In the genomic region with DNA sequence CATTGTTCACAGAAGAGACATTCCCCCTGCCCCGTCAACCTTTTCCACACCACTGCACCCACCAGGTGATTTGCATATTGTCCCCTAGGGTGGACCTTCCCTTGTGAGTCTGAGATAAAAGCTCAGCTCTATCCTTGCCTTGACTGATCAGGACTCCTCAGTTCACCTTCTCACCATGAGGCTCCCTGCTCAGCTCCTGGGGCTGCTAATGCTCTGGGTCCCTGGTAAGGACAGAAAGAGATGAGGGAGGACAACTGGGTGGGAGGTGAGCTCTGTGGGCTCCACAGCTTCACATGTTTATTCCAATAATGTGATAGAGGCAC, we compare ENCODE assay signal across 27 cellular contexts.
DNase-seq lines count a peak whose midpoint lies in the region; ATAC-seq, FAIRE-seq and TF ChIP-seq lines count a peak whose summit lies in the region.
"Had no signal": no experiment of that assay in that cellular context is flagged by ENCODE, and none has a peak within 500 bp of the region (broad histone marks: within the 10 kb centered on the region; RNA-seq: fewer than 3 reads in every experiment).

No MANE protein-coding gene starts in this region.

- no peaks in the 10 kb centered on the region for H3F3A ChIP-seq in GM23248 (ENCODE audit: insufficient read depth)

- 73% methylated on average over 1 of the region's 1 CpG for WGBS in prostate gland
- 30 to 43% methylated on average over 1 of the region's 1 CpG for WGBS in GM23248 (ENCODE audit: low coverage in 1 of 2, low lambda C conversion rate in 2 of 2, missing lambda C conversion rate in 2 of 2), 2 experiments

- H3K9me3 ChIP-seq in BLaER1: no peaks in the 10 kb centered on the region
- H3K9me3 ChIP-seq in OCI-LY7 (ENCODE audit: low read length): no peaks in the 10 kb centered on the region
- no peaks in the 10 kb centered on the region for H3K9me3 ChIP-seq in kidney (ENCODE audit: control insufficient read depth in 1 of 2, low read length in 2 of 2)
- H3K9me3 ChIP-seq in prostate gland: no peaks in the 10 kb centered on the region
- no peaks in the 10 kb centered on the region for H3K9me3 ChIP-seq in GM23248 (ENCODE audit: low read depth)
- H3K9me3 ChIP-seq: SK-N-SH had no signal

- TF ChIP-seq CTCF in GM10248 (IDR thresholded peaks at IDR 0.05; ENCODE audit: control extremely low read depth, extremely low read depth, low read depth, missing control alignments) (no peak), OCI-LY7 (conservative IDR thresholded peaks at IDR 0.05; ENCODE audit: low read length) (no peak), kidney (IDR thresholded peaks at IDR 0.05; ENCODE audit: borderline replicate concordance, extremely low read depth, insufficient read depth) (no peak), prostate gland (IDR thresholded peaks at IDR 0.05) (no peak)

- FAIRE-seq in kidney (lab: Jason Lieb, UNC): no peak
- FAIRE-seq: D721Med, GM12892, HTR-8/SVneo had no signal

- intact Hi-C loops in OCI-LY7 (cut with micrococcal nuclease; ENCODE audit: unreplicated experiment) (no loop called here), kidney (cut with DNase I) (no loop called here), prostate gland (cut with DNase I) (no loop called here)

- peak overlapping the region; percentile 92 for H3K4me2 ChIP-seq in BLaER1
- H3K4me2 ChIP-seq in OCI-LY7 (ENCODE audit: low read length): peak overlapping the region; percentile 40
- no peak overlapping the region for H3K4me2 ChIP-seq in GM23248 (ENCODE audit: unreplicated experiment)
- H3K4me2 ChIP-seq: SK-N-SH had no signal

- CTCF ChIA-PET in GM10248 (lab: Yijun Ruan, JAX): no interaction called here
- CTCF ChIA-PET in OCI-LY7 (lab: Charles Lee; ENCODE audit: unreplicated experiment): no interaction called here

- H3K36me3 ChIP-seq in BLaER1 (no peaks in the 10 kb centered on the region), OCI-LY7 (ENCODE audit: insufficient read depth, low read length) (no peaks in the 10 kb centered on the region), kidney (ENCODE audit: control insufficient read depth in 1 of 2, insufficient read depth in 2 of 2, low read length in 2 of 2) (no peaks in the 10 kb centered on the region), prostate gland (no peaks in the 10 kb centered on the region), GM23248 (ENCODE audit: low read depth) (no peaks in the 10 kb centered on the region)

- H3K4me3 ChIP-seq in BLaER1: no peak overlapping the region
- H3K4me3 ChIP-seq in OCI-LY7 (ENCODE audit: low read depth, low read length, poor library complexity, severe bottlenecking): no peak overlapping the region
- H3K4me3 ChIP-seq in kidney (ENCODE audit: low read length in 2 of 2): no peak overlapping the region
- no peak overlapping the region for H3K4me3 ChIP-seq in prostate gland
- no peak overlapping the region for H3K4me3 ChIP-seq in GM23248

- TF ChIP-seq POLR2A in prostate gland (IDR thresholded peaks at IDR 0.05): no peak

- H3K9ac ChIP-seq in BLaER1 (peak overlapping the region; percentile 22; the same call in 1 of the 2 replicates), kidney (ENCODE audit: low read length in 2 of 2) (no peak overlapping the region), GM23248 (no peak overlapping the region)
- H3K9ac ChIP-seq: SK-N-SH had no signal

- H3K27me3 ChIP-seq in BLaER1: no peaks in the 10 kb centered on the region
- no peaks in the 10 kb centered on the region for H3K27me3 ChIP-seq in prostate gland (replicated peaks; ENCODE audit: insufficient read depth)
- no peaks in the 10 kb centered on the region for H3K27me3 ChIP-seq in GM23248 (replicated peaks; ENCODE audit: insufficient read depth)

- in situ Hi-C loops in GM23248 (cut with MboI): no loop called here

- H3K79me2 ChIP-seq in OCI-LY7 (ENCODE audit: insufficient read depth, low read depth, low read length): no peaks in the 10 kb centered on the region
- H3K79me2 ChIP-seq in GM23248 (ENCODE audit: insufficient read depth): no peaks in the 10 kb centered on the region

- H4K20me1 ChIP-seq in BLaER1 (no peaks in the 10 kb centered on the region), OCI-LY7 (ENCODE audit: insufficient read depth, low read length) (no peaks in the 10 kb centered on the region), GM23248 (ENCODE audit: insufficient read depth) (no peaks in the 10 kb centered on the region)

- POLR2A ChIA-PET in GM10248 (lab: Yijun Ruan, JAX): no interaction called here
- POLR2A ChIA-PET in OCI-LY7 (lab: Charles Lee): no interaction called here

- no peak for ATAC-seq in GM21390 (IDR thresholded peaks at IDR 0.05; ENCODE audit: unreplicated experiment)
- ATAC-seq: Panc1, T-helper 17 cell had no signal

- H3K9me2 ChIP-seq in OCI-LY7 (ENCODE audit: insufficient read depth, low read length) (no peaks in the 10 kb centered on the region), GM23248 (ENCODE audit: insufficient read depth) (no peaks in the 10 kb centered on the region)
- H3K9me2 ChIP-seq: SK-N-SH had no signal

- H2AFZ ChIP-seq in OCI-LY7 (ENCODE audit: low read length): no peak overlapping the region
- no peak overlapping the region for H2AFZ ChIP-seq in GM23248

- DNase-seq in GM10248 (ENCODE audit: extremely low spot score) (peak; percentile 1), OCI-LY7 (ENCODE audit: low spot score) (peak; percentile 37), kidney (peak; percentile 40), T-helper 1 cell (no peak), prostate gland (ENCODE audit: low spot score) (no peak), GM23248 (no peak)
- DNase-seq: CD4-positive, alpha-beta T cell; H7; IMR-90; KG1; NCI-H1092; NCI-H1436; NCI-H187; NCI-H2081 treated with DMSO at 0.1 percent for 48 hours; NCI-H2171; NCI-H510A; NCI-H69; SK-N-SH; SW 1271; T-helper 17 cell had no signal

- no TSS peak for BruUV-seq in OCI-LY7 (replicated peaks; lab: Mats Ljungman, UMichigan)

- peaks cover 20% of the 10 kb centered on the region for H3K4me1 ChIP-seq in BLaER1
- H3K4me1 ChIP-seq in OCI-LY7 (ENCODE audit: insufficient read depth, low read length, poor library complexity, severe bottlenecking): peaks cover 9% of the 10 kb centered on the region
- H3K4me1 ChIP-seq in kidney (ENCODE audit: control insufficient read depth in 1 of 2, insufficient read depth in 1 of 2, low read depth in 1 of 2, low read length in 2 of 2): no peaks in the 10 kb centered on the region
- H3K4me1 ChIP-seq in prostate gland (replicated peaks): no peaks in the 10 kb centered on the region
- H3K4me1 ChIP-seq in GM23248 (ENCODE audit: insufficient read depth): no peaks in the 10 kb centered on the region

- H3K27ac ChIP-seq in BLaER1 (peak overlapping the region; percentile 37; the same call in 1 of the 2 replicates), OCI-LY7 (ENCODE audit: low read depth, low read length, poor library complexity, severe bottlenecking) (no peak overlapping the region), kidney (ENCODE audit: low read depth in 2 of 2, low read length in 2 of 2) (no peak overlapping the region), prostate gland (no peak overlapping the region), GM23248 (no peak overlapping the region)
- H3K27ac ChIP-seq: RWPE1 had no signal

Comparison
In these comparisons a context has a peak if more than half of its experiments do, and no peak if none do; other contexts are left out.
1. DNase-seq: peak in GM10248 (single experiment), OCI-LY7 (single experiment) and kidney (single experiment); none in T-helper 1 cell (0 of 5), prostate gland (single experiment) and GM23248 (single experiment).